8 cellular contexts compared by ENCODE assay signal in the genomic region with DNA sequence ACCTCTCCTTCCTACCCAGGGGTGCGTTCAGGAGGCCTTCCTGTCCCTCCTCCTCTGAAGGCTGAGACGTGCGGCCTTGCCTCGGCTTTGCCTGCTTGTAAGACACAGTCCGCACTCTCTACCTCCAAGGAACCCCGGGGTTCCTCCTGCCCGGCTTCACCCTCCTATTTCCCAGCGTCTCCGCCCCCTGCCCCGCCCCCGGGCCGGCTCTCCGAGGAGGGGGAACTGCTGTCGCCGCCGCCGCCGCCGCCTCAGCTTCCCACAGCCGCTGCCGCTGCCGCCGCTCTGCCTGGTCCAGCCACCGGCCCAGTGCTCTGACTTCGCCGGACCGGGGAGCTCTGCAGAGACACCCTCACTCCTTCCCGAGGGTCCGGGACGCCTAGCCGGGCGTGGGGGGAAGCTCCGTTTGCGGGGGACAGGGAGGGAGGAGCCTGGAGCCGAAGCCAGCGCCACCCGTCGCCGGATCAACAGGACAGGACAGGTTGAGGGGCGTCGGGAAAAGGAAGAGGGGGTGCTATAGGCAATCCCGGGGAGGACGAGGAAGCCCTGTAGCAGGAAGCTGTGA. TPM values are rescaled to one million over a fixed set of nuclear protein-coding genes. Genes with fewer than 3 reads are reported as not detected.
DNase-seq lines count a peak whose midpoint lies in the region; ATAC-seq and TF ChIP-seq lines count a peak whose summit lies in the region.

No MANE protein-coding gene starts in this region.

- H3K9me3 Mint-ChIP-seq in activated naive CD4-positive, alpha-beta T cell treated with anti-CD3 and anti-CD28 coated beads, Interleukin-2, amount 10 ng/mL, durations not matched to agents 7 days and 5 days, result no peaks in the 10 kb centered on the region

- peaks cover 0 to 44% (median 8%) of the 10 kb centered on the region in 9 donors for H3K27me3 ChIP-seq in heart left ventricle
- H3K27me3 ChIP-seq in MG63, result no peaks in the 10 kb centered on the region; the same call in 1 of the 2 replicates

- 10 to 19% (median 15%) methylated on average over 27 to 43 of the region's 43 CpGs for WGBS in heart left ventricle, 4 donors

- CTCF ChIA-PET in activated naive CD4-positive, alpha-beta T cell treated with anti-CD3 and anti-CD28 coated beads, Interleukin-2, amount 10 ng/mL, durations not matched to agents 7 days and 5 days (lab: Charles Lee), result interaction anchor here (1.2 to 4.3 kb wide), 3 partner anchors 40 to 122 kb away, joined by 3 to 56 read pairs (median 8); a partner anchor contains a TSS

- peak overlapping the region; percentile 87 for H3K4me3 Mint-ChIP-seq in activated naive CD4-positive, alpha-beta T cell treated with anti-CD3 and anti-CD28 coated beads, Interleukin-2, amount 10 ng/mL, durations not matched to agents 7 days and 5 days

- no peak for TF ChIP-seq CTCF in heart left ventricle (IDR thresholded peaks at IDR 0.05)

- H3K36me3 Mint-ChIP-seq in activated naive CD4-positive, alpha-beta T cell treated with anti-CD3 and anti-CD28 coated beads, Interleukin-2, amount 10 ng/mL, durations not matched to agents 7 days and 5 days, result peaks cover 26% of the 10 kb centered on the region

- H3K27me3 Mint-ChIP-seq in activated naive CD4-positive, alpha-beta T cell treated with anti-CD3 and anti-CD28 coated beads, Interleukin-2, amount 10 ng/mL, durations not matched to agents 7 days and 5 days, result peaks cover 56% of the 10 kb centered on the region

- peak overlapping the region in 8 of 12 donors; percentile 32 to 71 (median 48) for H3K27ac ChIP-seq in heart left ventricle

- peaks cover 52% of the 10 kb centered on the region for H3K4me1 Mint-ChIP-seq in activated naive CD4-positive, alpha-beta T cell treated with anti-CD3 and anti-CD28 coated beads, Interleukin-2, amount 10 ng/mL, durations not matched to agents 7 days and 5 days

- H3K36me3 ChIP-seq in heart left ventricle, result no peaks in the 10 kb centered on the region
- no peaks in the 10 kb centered on the region for H3K36me3 ChIP-seq in MG63

- H3K9me3 ChIP-seq in heart left ventricle (no peaks in the 10 kb centered on the region), MG63 (no peaks in the 10 kb centered on the region)

- DNase-seq in AG20443 (ENCODE audit: low spot score) (peak; percentile 45), NOMO-1 treated with dmso at 0.1 percent for 144 hours (lab: John Stamatoyannopoulos, UW; ENCODE audit: unreplicated experiment) (peak; percentile 32), heart left ventricle (peak; percentile 75 to 91 (median 81)), posterior cingulate gyrus (peak in 9 of 10 donors; percentile 32 to 93 (median 52)), SHP77 treated with DMSO at 0.1 percent for 48 hours (lab: John Stamatoyannopoulos, UW) (no peak), MG63 (no peak)
- DNase-seq in activated naive CD4-positive, alpha-beta T cell treated with anti-CD3 and anti-CD28 coated beads, Interleukin-2, amount 10 ng/mL, durations not matched to agents 7 days and 5 days, result peak; percentile 84

- no peak for TF ChIP-seq POLR2A in heart left ventricle (IDR thresholded peaks at IDR 0.05)

- peaks cover 4 to 63% (median 45%) of the 10 kb centered on the region in 12 donors for H3K4me1 ChIP-seq in heart left ventricle

- intact Hi-C loops in heart left ventricle (cut with DNase I), result loop anchor here in 7 of 10 donors (1.0 to 10.0 kb wide), 10 partner anchors 36 to 249 kb away; a partner anchor contains a TSS
- intact Hi-C loops in posterior cingulate gyrus (cut with DNase I), result loop anchor here (5.0 to 10.0 kb wide), 3 partner anchors 46 to 147 kb away; a partner anchor contains a TSS

- ATAC-seq in heart left ventricle (peak in 3 of 4 donors; percentile 4 to 19 (median 6)), HG03442 (IDR thresholded peaks at IDR 0.05; ENCODE audit: unreplicated experiment) (no peak)

- peak overlapping the region in 11 of 12 donors; percentile 29 to 75 (median 51) for H3K4me3 ChIP-seq in heart left ventricle
- no peak overlapping the region for H3K4me3 ChIP-seq in MG63

- H3K27ac Mint-ChIP-seq in activated naive CD4-positive, alpha-beta T cell treated with anti-CD3 and anti-CD28 coated beads, Interleukin-2, amount 10 ng/mL, durations not matched to agents 7 days and 5 days, result peak overlapping the region; percentile 90

RNA-seq across cellular contexts. Expression of a gene that starts 1.2 kb away (rescaled TPM):
- 1 to 10 TPM; 2.8 to 9.6 (median 7.8) TPM for total RNA-seq in heart left ventricle
- polyA plus RNA-seq in heart left ventricle, result 1 to 10 TPM; 1.6 to 9.6 TPM
- total RNA-seq in MG63 (2014; rRNA removed; shearing (Covaris generic); ENCODE audit: low replicate concordance), result not detected in 2 replicates

RNA-seq across cellular contexts. Expression of a gene that starts 2.9 kb away (rescaled TPM):
- 1 to 10 TPM; 1.7 to 6.8 (median 4.0) TPM for total RNA-seq in heart left ventricle
- polyA plus RNA-seq in heart left ventricle, result 1 to 10 TPM; 1.8 to 4.5 TPM
- 0.33 and 0.76 TPM in 2 replicates for total RNA-seq in MG63 (2014; rRNA removed; shearing (Covaris generic); ENCODE audit: low replicate concordance)

RNA-seq across cellular contexts. Expression of a gene that starts 6.7 kb away (rescaled TPM):
- 10 to 100 TPM in 7 of 9 donors, 1 to 10 TPM in 2; 8.2 to 14.2 (median 11.0) TPM for total RNA-seq in heart left ventricle
- polyA plus RNA-seq in heart left ventricle, result 10 to 100 TPM; 11.2 to 27.3 TPM
- 0.20 and 6.2 TPM in 2 replicates for total RNA-seq in MG63 (2014; rRNA removed; shearing (Covaris generic); ENCODE audit: low replicate concordance)

RNA-seq across cellular contexts. Expression of a gene that starts 9.5 kb away (rescaled TPM):
- total RNA-seq in heart left ventricle, result not detected
- not detected for polyA plus RNA-seq in heart left ventricle
- not detected in 2 replicates for total RNA-seq in MG63 (2014; rRNA removed; shearing (Covaris generic); ENCODE audit: low replicate concordance)

RNA-seq across cellular contexts. Expression of a gene that starts 12.7 kb away (rescaled TPM):
- not detected for total RNA-seq in heart left ventricle
- polyA plus RNA-seq in heart left ventricle, result not detected
- total RNA-seq in MG63 (2014; rRNA removed; shearing (Covaris generic); ENCODE audit: low replicate concordance), result not detected in 2 replicates

Comparison
In these comparisons a context has a peak if more than half of its experiments do, and no peak if none do; other contexts are left out.
1. DNase-seq: peak in AG20443 (single experiment), NOMO-1 treated with dmso at 0.1 percent for 144 hours (single experiment), activated naive CD4-positive, alpha-beta T cell treated with anti-CD3 and anti-CD28 coated beads, Interleukin-2, amount 10 ng/mL, durations not matched to agents 7 days and 5 days (single experiment), heart left ventricle (5 of 5) and posterior cingulate gyrus (9 of 10); none in SHP77 treated with DMSO at 0.1 percent for 48 hours (single experiment) and MG63 (single experiment).